1 cellular context compared by ENCODE assay signal in the genomic region with DNA sequence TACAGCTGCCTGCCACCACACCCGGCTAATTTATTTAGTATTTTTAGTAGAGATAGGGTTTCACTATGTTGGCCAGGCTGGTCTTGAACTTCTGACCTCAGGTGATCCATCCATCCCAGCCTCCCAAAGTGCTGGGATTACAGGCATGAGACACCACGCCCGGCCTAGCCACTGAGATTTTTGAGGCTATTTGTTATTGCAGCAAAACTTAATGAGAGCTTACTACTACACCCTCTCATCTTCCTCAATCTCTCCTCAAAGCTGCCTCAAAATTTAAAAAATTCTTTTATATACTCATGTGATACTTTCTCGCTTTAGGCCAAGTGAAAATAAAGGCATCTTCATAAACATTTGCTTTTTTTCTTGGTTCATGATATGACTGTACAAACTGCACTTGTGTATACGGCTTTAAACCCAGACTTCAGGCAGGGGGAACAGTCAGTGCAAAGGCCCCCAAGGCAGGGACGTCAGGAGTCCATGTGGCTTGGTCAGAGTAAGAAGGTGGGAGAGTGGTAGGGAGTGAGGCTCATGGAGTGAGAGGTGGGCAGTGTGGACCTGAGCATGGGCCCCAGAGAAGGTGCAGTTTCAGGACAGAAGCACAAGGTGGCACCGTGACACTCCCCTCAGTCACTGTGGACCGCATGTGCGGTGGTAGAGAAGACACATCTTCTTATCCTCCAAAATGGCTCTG.
A peak's percentile ranks its signal among the peaks of the same experiment; 100 is the strongest.
TF ChIP-seq lines count a peak whose summit lies in the region.

No MANE protein-coding gene starts in this region.

TF ChIP-seq in K562, 482 proteins besides CTCF, POLR2A, EP300 and RAD21 (continued from another document):
- TF ChIP-seq, protein P1, sequence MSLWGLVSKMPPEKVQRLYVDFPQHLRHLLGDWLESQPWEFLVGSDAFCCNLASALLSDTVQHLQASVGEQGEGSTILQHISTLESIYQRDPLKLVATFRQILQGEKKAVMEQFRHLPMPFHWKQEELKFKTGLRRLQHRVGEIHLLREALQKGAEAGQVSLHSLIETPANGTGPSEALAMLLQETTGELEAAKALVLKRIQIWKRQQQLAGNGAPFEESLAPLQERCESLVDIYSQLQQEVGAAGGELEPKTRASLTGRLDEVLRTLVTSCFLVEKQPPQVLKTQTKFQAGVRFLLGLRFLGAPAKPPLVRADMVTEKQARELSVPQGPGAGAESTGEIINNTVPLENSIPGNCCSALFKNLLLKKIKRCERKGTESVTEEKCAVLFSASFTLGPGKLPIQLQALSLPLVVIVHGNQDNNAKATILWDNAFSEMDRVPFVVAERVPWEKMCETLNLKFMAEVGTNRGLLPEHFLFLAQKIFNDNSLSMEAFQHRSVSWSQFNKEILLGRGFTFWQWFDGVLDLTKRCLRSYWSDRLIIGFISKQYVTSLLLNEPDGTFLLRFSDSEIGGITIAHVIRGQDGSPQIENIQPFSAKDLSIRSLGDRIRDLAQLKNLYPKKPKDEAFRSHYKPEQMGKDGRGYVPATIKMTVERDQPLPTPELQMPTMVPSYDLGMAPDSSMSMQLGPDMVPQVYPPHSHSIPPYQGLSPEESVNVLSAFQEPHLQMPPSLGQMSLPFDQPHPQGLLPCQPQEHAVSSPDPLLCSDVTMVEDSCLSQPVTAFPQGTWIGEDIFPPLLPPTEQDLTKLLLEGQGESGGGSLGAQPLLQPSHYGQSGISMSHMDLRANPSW (CRISPR knock-in tag; IDR thresholded peaks at IDR 0.05): 0 out of 2 replicates have a peak, but pooled peaks have one; percentile 33
- TF ChIP-seq TBL1XR1 (IDR thresholded peaks at IDR 0.05; ENCODE audit: low read length in 2 of 2): 0 out of 4 replicates have a peak, but pooled peaks of 1 of the 2 experiments have one; percentile 37
- TF ChIP-seq CC2D1A (IDR thresholded peaks at IDR 0.05): peak; percentile 86; the same call in 1 of the 2 replicates
- TF ChIP-seq, protein P2, sequence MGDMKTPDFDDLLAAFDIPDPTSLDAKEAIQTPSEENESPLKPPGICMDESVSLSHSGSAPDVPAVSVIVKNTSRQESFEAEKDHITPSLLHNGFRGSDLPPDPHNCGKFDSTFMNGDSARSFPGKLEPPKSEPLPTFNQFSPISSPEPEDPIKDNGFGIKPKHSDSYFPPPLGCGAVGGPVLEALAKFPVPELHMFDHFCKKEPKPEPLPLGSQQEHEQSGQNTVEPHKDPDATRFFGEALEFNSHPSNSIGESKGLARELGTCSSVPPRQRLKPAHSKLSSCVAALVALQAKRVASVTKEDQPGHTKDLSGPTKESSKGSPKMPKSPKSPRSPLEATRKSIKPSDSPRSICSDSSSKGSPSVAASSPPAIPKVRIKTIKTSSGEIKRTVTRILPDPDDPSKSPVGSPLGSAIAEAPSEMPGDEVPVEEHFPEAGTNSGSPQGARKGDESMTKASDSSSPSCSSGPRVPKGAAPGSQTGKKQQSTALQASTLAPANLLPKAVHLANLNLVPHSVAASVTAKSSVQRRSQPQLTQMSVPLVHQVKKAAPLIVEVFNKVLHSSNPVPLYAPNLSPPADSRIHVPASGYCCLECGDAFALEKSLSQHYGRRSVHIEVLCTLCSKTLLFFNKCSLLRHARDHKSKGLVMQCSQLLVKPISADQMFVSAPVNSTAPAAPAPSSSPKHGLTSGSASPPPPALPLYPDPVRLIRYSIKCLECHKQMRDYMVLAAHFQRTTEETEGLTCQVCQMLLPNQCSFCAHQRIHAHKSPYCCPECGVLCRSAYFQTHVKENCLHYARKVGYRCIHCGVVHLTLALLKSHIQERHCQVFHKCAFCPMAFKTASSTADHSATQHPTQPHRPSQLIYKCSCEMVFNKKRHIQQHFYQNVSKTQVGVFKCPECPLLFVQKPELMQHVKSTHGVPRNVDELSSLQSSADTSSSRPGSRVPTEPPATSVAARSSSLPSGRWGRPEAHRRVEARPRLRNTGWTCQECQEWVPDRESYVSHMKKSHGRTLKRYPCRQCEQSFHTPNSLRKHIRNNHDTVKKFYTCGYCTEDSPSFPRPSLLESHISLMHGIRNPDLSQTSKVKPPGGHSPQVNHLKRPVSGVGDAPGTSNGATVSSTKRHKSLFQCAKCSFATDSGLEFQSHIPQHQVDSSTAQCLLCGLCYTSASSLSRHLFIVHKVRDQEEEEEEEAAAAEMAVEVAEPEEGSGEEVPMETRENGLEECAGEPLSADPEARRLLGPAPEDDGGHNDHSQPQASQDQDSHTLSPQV (IDR thresholded peaks at IDR 0.05): no peak
- no peak for TF ChIP-seq ESRRB (CRISPR knock-in tag; IDR thresholded peaks at IDR 0.05; ENCODE audit: borderline replicate concordance)
- TF ChIP-seq RBM22 (IDR thresholded peaks at IDR 0.05; ENCODE audit: low read depth, low read length, poor library complexity, severe bottlenecking): no peak
- TF ChIP-seq ZNF212 (CRISPR knock-in tag; IDR thresholded peaks at IDR 0.05): no peak
- no peak for TF ChIP-seq KLF16 (IDR thresholded peaks at IDR 0.05)
- TF ChIP-seq MAFF (IDR thresholded peaks at IDR 0.05; ENCODE audit: low read length): no peak
- TF ChIP-seq ATF1 (CRISPR knock-in tag; IDR thresholded peaks at IDR 0.05): no peak
- 0 out of 2 replicates have a peak, but pooled peaks have one; percentile 43 for TF ChIP-seq ATF1 (tag; IDR thresholded peaks at IDR 0.05)
- TF ChIP-seq LARP7 (IDR thresholded peaks at IDR 0.05): no peak
- TF ChIP-seq, protein P3, sequence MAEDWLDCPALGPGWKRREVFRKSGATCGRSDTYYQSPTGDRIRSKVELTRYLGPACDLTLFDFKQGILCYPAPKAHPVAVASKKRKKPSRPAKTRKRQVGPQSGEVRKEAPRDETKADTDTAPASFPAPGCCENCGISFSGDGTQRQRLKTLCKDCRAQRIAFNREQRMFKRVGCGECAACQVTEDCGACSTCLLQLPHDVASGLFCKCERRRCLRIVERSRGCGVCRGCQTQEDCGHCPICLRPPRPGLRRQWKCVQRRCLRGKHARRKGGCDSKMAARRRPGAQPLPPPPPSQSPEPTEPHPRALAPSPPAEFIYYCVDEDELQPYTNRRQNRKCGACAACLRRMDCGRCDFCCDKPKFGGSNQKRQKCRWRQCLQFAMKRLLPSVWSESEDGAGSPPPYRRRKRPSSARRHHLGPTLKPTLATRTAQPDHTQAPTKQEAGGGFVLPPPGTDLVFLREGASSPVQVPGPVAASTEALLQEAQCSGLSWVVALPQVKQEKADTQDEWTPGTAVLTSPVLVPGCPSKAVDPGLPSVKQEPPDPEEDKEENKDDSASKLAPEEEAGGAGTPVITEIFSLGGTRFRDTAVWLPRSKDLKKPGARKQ (CRISPR knock-in tag; IDR thresholded peaks at IDR 0.05): no peak
- TF ChIP-seq, protein P4, sequence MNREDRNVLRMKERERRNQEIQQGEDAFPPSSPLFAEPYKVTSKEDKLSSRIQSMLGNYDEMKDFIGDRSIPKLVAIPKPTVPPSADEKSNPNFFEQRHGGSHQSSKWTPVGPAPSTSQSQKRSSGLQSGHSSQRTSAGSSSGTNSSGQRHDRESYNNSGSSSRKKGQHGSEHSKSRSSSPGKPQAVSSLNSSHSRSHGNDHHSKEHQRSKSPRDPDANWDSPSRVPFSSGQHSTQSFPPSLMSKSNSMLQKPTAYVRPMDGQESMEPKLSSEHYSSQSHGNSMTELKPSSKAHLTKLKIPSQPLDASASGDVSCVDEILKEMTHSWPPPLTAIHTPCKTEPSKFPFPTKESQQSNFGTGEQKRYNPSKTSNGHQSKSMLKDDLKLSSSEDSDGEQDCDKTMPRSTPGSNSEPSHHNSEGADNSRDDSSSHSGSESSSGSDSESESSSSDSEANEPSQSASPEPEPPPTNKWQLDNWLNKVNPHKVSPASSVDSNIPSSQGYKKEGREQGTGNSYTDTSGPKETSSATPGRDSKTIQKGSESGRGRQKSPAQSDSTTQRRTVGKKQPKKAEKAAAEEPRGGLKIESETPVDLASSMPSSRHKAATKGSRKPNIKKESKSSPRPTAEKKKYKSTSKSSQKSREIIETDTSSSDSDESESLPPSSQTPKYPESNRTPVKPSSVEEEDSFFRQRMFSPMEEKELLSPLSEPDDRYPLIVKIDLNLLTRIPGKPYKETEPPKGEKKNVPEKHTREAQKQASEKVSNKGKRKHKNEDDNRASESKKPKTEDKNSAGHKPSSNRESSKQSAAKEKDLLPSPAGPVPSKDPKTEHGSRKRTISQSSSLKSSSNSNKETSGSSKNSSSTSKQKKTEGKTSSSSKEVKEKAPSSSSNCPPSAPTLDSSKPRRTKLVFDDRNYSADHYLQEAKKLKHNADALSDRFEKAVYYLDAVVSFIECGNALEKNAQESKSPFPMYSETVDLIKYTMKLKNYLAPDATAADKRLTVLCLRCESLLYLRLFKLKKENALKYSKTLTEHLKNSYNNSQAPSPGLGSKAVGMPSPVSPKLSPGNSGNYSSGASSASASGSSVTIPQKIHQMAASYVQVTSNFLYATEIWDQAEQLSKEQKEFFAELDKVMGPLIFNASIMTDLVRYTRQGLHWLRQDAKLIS (CRISPR knock-in tag; IDR thresholded peaks at IDR 0.05): 0 out of 2 replicates have a peak, but pooled peaks have one; percentile 50
- TF ChIP-seq BMI1 (IDR thresholded peaks at IDR 0.05; ENCODE audit: low read length): 0 out of 2 replicates have a peak, but pooled peaks have one; percentile 6
- TF ChIP-seq, protein P5, sequence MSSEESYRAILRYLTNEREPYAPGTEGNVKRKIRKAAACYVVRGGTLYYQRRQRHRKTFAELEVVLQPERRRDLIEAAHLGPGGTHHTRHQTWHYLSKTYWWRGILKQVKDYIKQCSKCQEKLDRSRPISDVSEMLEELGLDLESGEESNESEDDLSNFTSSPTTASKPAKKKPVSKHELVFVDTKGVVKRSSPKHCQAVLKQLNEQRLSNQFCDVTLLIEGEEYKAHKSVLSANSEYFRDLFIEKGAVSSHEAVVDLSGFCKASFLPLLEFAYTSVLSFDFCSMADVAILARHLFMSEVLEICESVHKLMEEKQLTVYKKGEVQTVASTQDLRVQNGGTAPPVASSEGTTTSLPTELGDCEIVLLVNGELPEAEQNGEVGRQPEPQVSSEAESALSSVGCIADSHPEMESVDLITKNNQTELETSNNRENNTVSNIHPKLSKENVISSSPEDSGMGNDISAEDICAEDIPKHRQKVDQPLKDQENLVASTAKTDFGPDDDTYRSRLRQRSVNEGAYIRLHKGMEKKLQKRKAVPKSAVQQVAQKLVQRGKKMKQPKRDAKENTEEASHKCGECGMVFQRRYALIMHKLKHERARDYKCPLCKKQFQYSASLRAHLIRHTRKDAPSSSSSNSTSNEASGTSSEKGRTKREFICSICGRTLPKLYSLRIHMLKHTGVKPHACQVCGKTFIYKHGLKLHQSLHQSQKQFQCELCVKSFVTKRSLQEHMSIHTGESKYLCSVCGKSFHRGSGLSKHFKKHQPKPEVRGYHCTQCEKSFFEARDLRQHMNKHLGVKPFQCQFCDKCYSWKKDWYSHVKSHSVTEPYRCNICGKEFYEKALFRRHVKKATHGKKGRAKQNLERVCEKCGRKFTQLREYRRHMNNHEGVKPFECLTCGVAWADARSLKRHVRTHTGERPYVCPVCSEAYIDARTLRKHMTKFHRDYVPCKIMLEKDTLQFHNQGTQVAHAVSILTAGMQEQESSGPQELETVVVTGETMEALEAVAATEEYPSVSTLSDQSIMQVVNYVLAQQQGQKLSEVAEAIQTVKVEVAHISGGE (CRISPR knock-in tag; IDR thresholded peaks at IDR 0.05): no peak
- no peak for TF ChIP-seq TBP (optimal IDR thresholded peaks at IDR 0.05; ENCODE audit: low read depth, low read length)
- no peak for TF ChIP-seq TAL1 (IDR thresholded peaks at IDR 0.05)
- TF ChIP-seq, protein P6, sequence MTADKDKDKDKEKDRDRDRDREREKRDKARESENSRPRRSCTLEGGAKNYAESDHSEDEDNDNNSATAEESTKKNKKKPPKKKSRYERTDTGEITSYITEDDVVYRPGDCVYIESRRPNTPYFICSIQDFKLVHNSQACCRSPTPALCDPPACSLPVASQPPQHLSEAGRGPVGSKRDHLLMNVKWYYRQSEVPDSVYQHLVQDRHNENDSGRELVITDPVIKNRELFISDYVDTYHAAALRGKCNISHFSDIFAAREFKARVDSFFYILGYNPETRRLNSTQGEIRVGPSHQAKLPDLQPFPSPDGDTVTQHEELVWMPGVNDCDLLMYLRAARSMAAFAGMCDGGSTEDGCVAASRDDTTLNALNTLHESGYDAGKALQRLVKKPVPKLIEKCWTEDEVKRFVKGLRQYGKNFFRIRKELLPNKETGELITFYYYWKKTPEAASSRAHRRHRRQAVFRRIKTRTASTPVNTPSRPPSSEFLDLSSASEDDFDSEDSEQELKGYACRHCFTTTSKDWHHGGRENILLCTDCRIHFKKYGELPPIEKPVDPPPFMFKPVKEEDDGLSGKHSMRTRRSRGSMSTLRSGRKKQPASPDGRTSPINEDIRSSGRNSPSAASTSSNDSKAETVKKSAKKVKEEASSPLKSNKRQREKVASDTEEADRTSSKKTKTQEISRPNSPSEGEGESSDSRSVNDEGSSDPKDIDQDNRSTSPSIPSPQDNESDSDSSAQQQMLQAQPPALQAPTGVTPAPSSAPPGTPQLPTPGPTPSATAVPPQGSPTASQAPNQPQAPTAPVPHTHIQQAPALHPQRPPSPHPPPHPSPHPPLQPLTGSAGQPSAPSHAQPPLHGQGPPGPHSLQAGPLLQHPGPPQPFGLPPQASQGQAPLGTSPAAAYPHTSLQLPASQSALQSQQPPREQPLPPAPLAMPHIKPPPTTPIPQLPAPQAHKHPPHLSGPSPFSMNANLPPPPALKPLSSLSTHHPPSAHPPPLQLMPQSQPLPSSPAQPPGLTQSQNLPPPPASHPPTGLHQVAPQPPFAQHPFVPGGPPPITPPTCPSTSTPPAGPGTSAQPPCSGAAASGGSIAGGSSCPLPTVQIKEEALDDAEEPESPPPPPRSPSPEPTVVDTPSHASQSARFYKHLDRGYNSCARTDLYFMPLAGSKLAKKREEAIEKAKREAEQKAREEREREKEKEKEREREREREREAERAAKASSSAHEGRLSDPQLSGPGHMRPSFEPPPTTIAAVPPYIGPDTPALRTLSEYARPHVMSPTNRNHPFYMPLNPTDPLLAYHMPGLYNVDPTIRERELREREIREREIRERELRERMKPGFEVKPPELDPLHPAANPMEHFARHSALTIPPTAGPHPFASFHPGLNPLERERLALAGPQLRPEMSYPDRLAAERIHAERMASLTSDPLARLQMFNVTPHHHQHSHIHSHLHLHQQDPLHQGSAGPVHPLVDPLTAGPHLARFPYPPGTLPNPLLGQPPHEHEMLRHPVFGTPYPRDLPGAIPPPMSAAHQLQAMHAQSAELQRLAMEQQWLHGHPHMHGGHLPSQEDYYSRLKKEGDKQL (CRISPR knock-in tag; IDR thresholded peaks at IDR 0.05; ENCODE audit: borderline replicate concordance): no peak
